Comparison of ENCODE assay signal across 1 cellular context in genomic region chr4:1246111-1246881, GRCh38.
A peak's percentile ranks its signal among the peaks of the same experiment; 100 is the strongest.
TF ChIP-seq lines count a peak whose summit lies in the region.

No MANE protein-coding gene starts in this region.

TF ChIP-seq in HepG2, 621 proteins besides CTCF, POLR2A, EP300 and RAD21 (continued from another document):
- no peak for TF ChIP-seq PRDM10 (CRISPR knock-in tag; IDR thresholded peaks at IDR 0.05; ENCODE audit: low read depth)
- TF ChIP-seq AKAP8 (CRISPR knock-in tag; IDR thresholded peaks at IDR 0.05): peak; percentile 54; the same call in 1 of the 2 replicates
- TF ChIP-seq RBFOX2 (IDR thresholded peaks at IDR 0.05; ENCODE audit: low read depth, low read length): 0 out of 2 replicates have a peak, but pooled peaks have one; percentile 12
- 0 out of 2 replicates have a peak, but pooled peaks have one; percentile 37 for TF ChIP-seq HNRNPL (IDR thresholded peaks at IDR 0.05; ENCODE audit: low read depth, low read length)
- no peak for TF ChIP-seq ZFY (CRISPR knock-in tag; IDR thresholded peaks at IDR 0.05)
- TF ChIP-seq ZNF337 (CRISPR knock-in tag; IDR thresholded peaks at IDR 0.05; ENCODE audit: borderline replicate concordance, low read depth): no peak
- no peak for TF ChIP-seq ZNF160 (CRISPR knock-in tag; IDR thresholded peaks at IDR 0.05)
- TF ChIP-seq, protein P1, sequence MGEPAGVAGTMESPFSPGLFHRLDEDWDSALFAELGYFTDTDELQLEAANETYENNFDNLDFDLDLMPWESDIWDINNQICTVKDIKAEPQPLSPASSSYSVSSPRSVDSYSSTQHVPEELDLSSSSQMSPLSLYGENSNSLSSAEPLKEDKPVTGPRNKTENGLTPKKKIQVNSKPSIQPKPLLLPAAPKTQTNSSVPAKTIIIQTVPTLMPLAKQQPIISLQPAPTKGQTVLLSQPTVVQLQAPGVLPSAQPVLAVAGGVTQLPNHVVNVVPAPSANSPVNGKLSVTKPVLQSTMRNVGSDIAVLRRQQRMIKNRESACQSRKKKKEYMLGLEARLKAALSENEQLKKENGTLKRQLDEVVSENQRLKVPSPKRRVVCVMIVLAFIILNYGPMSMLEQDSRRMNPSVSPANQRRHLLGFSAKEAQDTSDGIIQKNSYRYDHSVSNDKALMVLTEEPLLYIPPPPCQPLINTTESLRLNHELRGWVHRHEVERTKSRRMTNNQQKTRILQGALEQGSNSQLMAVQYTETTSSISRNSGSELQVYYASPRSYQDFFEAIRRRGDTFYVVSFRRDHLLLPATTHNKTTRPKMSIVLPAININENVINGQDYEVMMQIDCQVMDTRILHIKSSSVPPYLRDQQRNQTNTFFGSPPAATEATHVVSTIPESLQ (CRISPR knock-in tag; conservative IDR thresholded peaks at IDR 0.05): no peak
